In the genomic region with DNA sequence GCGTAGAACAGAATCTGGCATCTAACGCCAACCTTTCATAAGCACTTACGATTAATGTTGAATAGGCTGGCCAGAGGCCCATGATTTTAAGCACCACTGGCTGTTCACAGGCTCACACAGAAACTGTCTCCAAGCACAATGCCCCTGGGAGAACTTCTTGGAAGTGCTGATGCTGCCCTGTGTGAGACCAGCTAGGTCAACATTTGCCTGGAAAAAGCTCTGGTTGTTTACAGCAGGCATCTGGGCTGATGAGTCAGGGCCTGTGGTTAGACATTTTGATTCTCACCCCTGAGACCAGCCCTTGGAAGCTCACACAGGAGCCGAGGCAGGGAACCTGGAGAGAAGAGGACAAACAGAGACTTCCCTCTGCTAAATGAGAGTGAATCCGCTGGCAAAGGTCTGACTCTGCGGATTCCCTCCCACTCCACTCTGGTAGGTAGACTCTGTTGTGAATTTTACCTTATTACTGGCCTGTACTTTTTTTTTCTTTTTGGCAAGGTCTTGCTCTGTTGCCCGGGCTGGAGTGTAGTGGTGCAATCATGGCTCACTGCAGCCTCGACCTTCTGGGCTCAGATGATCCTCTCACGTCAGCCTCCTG, we compare ENCODE assay signal across 10 cellular contexts. TPM values are rescaled to one million over a fixed set of nuclear protein-coding genes. Genes with fewer than 3 reads are reported as not detected.
A peak's percentile ranks its signal among the peaks of the same experiment; 100 is the strongest.
DNase-seq lines count a peak whose midpoint lies in the region; ATAC-seq, FAIRE-seq and TF ChIP-seq lines count a peak whose summit lies in the region.
"Had no signal": no experiment of that assay in that cellular context is flagged by ENCODE, and none has a peak within 500 bp of the region (broad histone marks: within the 10 kb centered on the region; RNA-seq: fewer than 3 reads in every experiment).

No MANE protein-coding gene starts in this region.

- FAIRE-seq in urothelium cell line (lab: Jason Lieb, UNC): no peak
- FAIRE-seq: islet of Langerhans had no signal

- H3K36me3 ChIP-seq in kidney epithelial cell (ENCODE audit: control insufficient read depth, insufficient read depth, low read length): no peaks in the 10 kb centered on the region

- ATAC-seq in HG03354 (IDR thresholded peaks at IDR 0.05; ENCODE audit: poor library complexity, severe bottlenecking, unreplicated experiment): no peak

- no peak for TF ChIP-seq CTCF in astrocyte of the spinal cord (IDR thresholded peaks at IDR 0.05; ENCODE audit: low read depth, low read length)
- no peak for TF ChIP-seq CTCF in kidney epithelial cell (IDR thresholded peaks at IDR 0.05; ENCODE audit: insufficient read depth, low read length, poor library complexity, severe bottlenecking)
- no peak for TF ChIP-seq CTCF in GM20000 (IDR thresholded peaks at IDR 0.05; ENCODE audit: extremely low read depth, missing control alignments)

- in situ Hi-C loops in astrocyte of the spinal cord (cut with HindIII; ENCODE audit: low sequenced_read_pairs): no loop called here
- in situ Hi-C loops in KBM-7 (cut with MboI; ENCODE audit: low pct_unique_long_range_greater_than_20kb, low sequenced_read_pairs): no loop called here

- no peak overlapping the region for H3K4me3 ChIP-seq in astrocyte of the spinal cord (ENCODE audit: low read depth, low read length)
- no peak overlapping the region for H3K4me3 ChIP-seq in kidney epithelial cell (ENCODE audit: low read depth, low read length)

- H3K27me3 ChIP-seq in kidney epithelial cell (ENCODE audit: control insufficient read depth, insufficient read depth, low read length): no peaks in the 10 kb centered on the region

- DNase-seq in SIG-M5 treated with dmso at 0.1 percent for 504 hours (lab: John Stamatoyannopoulos, UW; ENCODE audit: unreplicated experiment): peak; percentile 87
- no peak for DNase-seq in SIG-M5 (lab: John Stamatoyannopoulos, UW)
- DNase-seq in astrocyte of the spinal cord (ENCODE audit: low read depth, low spot score): peak; percentile 89
- peak; percentile 84 for DNase-seq in kidney epithelial cell (ENCODE audit: low read depth)
- peak; percentile 86 for DNase-seq in urothelium cell line (ENCODE audit: low spot score)
- DNase-seq in KBM-7: no peak
- DNase-seq in GM20000 (ENCODE audit: low spot score): no peak
- DNase-seq: activated CD4-positive, alpha-beta T cell treated with anti-CD3 and anti-CD28 coated beads for 48 hours had no signal

RNA-seq across cellular contexts. Expression of a gene that starts 6.8 kb away (rescaled TPM):
- 78.2 and 80.8 TPM in 2 replicates for total RNA-seq in kidney epithelial cell

Comparison
In these comparisons a context has a peak if more than half of its experiments do, and no peak if none do; other contexts are left out.
1. DNase-seq: peak in SIG-M5 treated with dmso at 0.1 percent for 504 hours (single experiment), astrocyte of the spinal cord (single experiment), kidney epithelial cell (single experiment) and urothelium cell line (single experiment); none in SIG-M5 (single experiment), KBM-7 (single experiment) and GM20000 (single experiment).